In genomic region chr1:13513063-13513884, GRCh38 we compare ENCODE assay signal across 1 cellular context.
TF ChIP-seq lines count a peak whose summit lies in the region.

No MANE protein-coding gene starts in this region.

TF ChIP-seq in IMR-90, 13 proteins besides CTCF, POLR2A, EP300 and RAD21 (continued from another document):
- TF ChIP-seq SMC3 (IDR thresholded peaks at IDR 0.05; ENCODE audit: low read depth, low read length), result no peak
- no peak for TF ChIP-seq CEBPB (IDR thresholded peaks at IDR 0.05; ENCODE audit: low read depth, low read length)
TF ChIP-seq in IMR-90: peak in this region for 0.
